In genomic region chr9:125462766-125463384, GRCh38 we compare ENCODE assay signal across 2 cellular contexts.
TF ChIP-seq lines count a peak whose summit lies in the region.

No MANE protein-coding gene starts in this region.

TF ChIP-seq in IMR-90, 13 proteins besides CTCF, POLR2A, EP300 and RAD21 (continued from another document):
- TF ChIP-seq ELK1 (IDR thresholded peaks at IDR 0.05; ENCODE audit: borderline replicate concordance, low read depth, low read length): no peak
- TF ChIP-seq FOS (IDR thresholded peaks at IDR 0.05; ENCODE audit: low read depth, low read length): no peak
- no peak for TF ChIP-seq BHLHE40 (IDR thresholded peaks at IDR 0.05; ENCODE audit: low read depth, low read length)
- no peak for TF ChIP-seq MAZ (IDR thresholded peaks at IDR 0.05; ENCODE audit: borderline replicate concordance, low read depth, low read length)
- no peak for TF ChIP-seq MAFK (IDR thresholded peaks at IDR 0.05; ENCODE audit: low read depth, low read length)
- TF ChIP-seq NFE2L2 (IDR thresholded peaks at IDR 0.05; ENCODE audit: low read depth, low read length): no peak
- TF ChIP-seq RCOR1 (IDR thresholded peaks at IDR 0.05; ENCODE audit: insufficient replicate concordance, low read length): no peak
- no peak for TF ChIP-seq MXI1 (IDR thresholded peaks at IDR 0.05; ENCODE audit: borderline replicate concordance, low read depth, low read length)
- TF ChIP-seq CEBPB (IDR thresholded peaks at IDR 0.05; ENCODE audit: low read depth, low read length): no peak
- TF ChIP-seq CHD1 (IDR thresholded peaks at IDR 0.05; ENCODE audit: low read depth, low read length): no peak
- TF ChIP-seq, protein P1, sequence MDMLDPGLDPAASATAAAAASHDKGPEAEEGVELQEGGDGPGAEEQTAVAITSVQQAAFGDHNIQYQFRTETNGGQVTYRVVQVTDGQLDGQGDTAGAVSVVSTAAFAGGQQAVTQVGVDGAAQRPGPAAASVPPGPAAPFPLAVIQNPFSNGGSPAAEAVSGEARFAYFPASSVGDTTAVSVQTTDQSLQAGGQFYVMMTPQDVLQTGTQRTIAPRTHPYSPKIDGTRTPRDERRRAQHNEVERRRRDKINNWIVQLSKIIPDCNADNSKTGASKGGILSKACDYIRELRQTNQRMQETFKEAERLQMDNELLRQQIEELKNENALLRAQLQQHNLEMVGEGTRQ (IDR thresholded peaks at IDR 0.05; ENCODE audit: low read depth, low read length): no peak
- no peak for TF ChIP-seq SMC3 (IDR thresholded peaks at IDR 0.05; ENCODE audit: low read depth, low read length)

TF ChIP-seq in SK-N-SH, 30 proteins besides CTCF, POLR2A, EP300 and RAD21:
- 0 out of 2 replicates have a peak, but pooled peaks have one; percentile 48 for TF ChIP-seq PBX3 (IDR thresholded peaks at IDR 0.05)
- TF ChIP-seq NRF1 (IDR thresholded peaks at IDR 0.05; ENCODE audit: low read depth, low read length): no peak
